ENCODE assay signal across 11 cellular contexts in the genomic region with DNA sequence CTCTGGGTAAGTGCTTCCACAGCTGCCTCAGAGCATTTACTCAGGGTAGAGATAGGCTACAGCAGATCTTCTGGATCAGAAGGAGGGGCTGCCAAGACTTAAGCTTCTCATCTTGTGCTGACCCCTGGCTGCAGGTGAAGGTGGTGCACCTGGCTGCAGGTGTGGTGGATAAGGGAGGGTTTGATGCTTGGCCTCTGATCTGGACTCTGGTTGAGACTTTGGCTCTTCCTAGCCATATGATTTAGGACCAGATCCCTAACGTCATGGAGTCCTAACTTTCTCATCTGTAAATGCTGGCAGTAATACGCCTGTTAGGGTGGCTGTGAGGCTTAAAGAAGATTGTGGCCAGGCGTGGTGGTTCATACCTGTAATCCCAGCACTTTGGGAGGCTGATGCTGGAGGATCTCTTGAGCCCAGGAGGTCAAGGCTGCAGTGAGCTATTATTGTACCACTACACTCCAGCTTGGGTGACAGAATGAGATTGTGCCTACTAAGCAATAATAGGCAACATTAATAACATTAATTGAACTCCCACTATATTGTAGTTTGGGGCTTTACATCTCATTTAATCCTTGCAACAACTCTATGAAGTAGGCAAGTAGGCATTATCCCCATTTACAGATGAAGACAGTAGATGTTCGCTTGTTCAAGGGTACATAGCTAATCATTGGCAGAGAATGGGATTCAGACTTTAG. TPM values are rescaled to one million over a fixed set of nuclear protein-coding genes. Genes with fewer than 3 reads are reported as not detected.
DNase-seq lines count a peak whose midpoint lies in the region; ATAC-seq and TF ChIP-seq lines count a peak whose summit lies in the region.
"Had no signal": no experiment of that assay in that cellular context is flagged by ENCODE, and none has a peak within 500 bp of the region (broad histone marks: within the 10 kb centered on the region; RNA-seq: fewer than 3 reads in every experiment).

No MANE protein-coding gene starts in this region.

- POLR2A ChIA-PET in AG04450 (lab: Yijun Ruan, JAX), result no interaction called here

- H3K36me3 ChIP-seq in RWPE2 (ENCODE audit: low read depth), result peaks cover 59% of the 10 kb centered on the region

- CTCF ChIA-PET in AG04450 (lab: Charles Lee), result interaction anchor here (1.0 to 9.9 kb wide), 2 partner anchors 9 to 24 kb away, joined by 3 to 151 read pairs; a partner anchor contains a TSS

- no peaks in the 10 kb centered on the region for H3K27me3 ChIP-seq in AG04450 (ENCODE audit: control insufficient read depth, insufficient read depth, low read length)
- H3K27me3 ChIP-seq in RWPE2 (ENCODE audit: insufficient read depth, poor library complexity, severe bottlenecking), result no peaks in the 10 kb centered on the region

- peaks cover 37% of the 10 kb centered on the region for H3K36me3 Mint-ChIP-seq in stimulated activated memory B cell treated with anti-CD40 and anti-IgM and Interleukin-4, amounts not matched to agents 10 μg/mL and 1 μg/mL and 100 μg/mL, for 72 hours

- no peaks in the 10 kb centered on the region for H3K4me1 ChIP-seq in RWPE2 (ENCODE audit: insufficient read depth, poor library complexity, severe bottlenecking)

- no peaks in the 10 kb centered on the region for H3K27me3 Mint-ChIP-seq in stimulated activated memory B cell treated with anti-CD40 and anti-IgM and Interleukin-4, amounts not matched to agents 10 μg/mL and 1 μg/mL and 100 μg/mL, for 72 hours

- no peaks in the 10 kb centered on the region for H3K4me1 Mint-ChIP-seq in stimulated activated memory B cell treated with anti-CD40 and anti-IgM and Interleukin-4, amounts not matched to agents 10 μg/mL and 1 μg/mL and 100 μg/mL, for 72 hours

- H3K27ac Mint-ChIP-seq in stimulated activated memory B cell treated with anti-CD40 and anti-IgM and Interleukin-4, amounts not matched to agents 10 μg/mL and 1 μg/mL and 100 μg/mL, for 72 hours, result no peak overlapping the region

- H3K4me3 ChIP-seq in AG04450 (ENCODE audit: low read depth, low read length) (no peak overlapping the region), RWPE2 (ENCODE audit: severe bottlenecking) (no peak overlapping the region)

- no peak overlapping the region for H3K4me3 Mint-ChIP-seq in stimulated activated memory B cell treated with anti-CD40 and anti-IgM and Interleukin-4, amounts not matched to agents 10 μg/mL and 1 μg/mL and 100 μg/mL, for 72 hours

- ATAC-seq in GM18498 (IDR thresholded peaks at IDR 0.05; ENCODE audit: unreplicated experiment), result peak; percentile 53
- peak; percentile 53; the same call in 2 of the 3 replicates for ATAC-seq in RWPE2 (ENCODE audit: low read depth)
- no peak for ATAC-seq in HG03045 (IDR thresholded peaks at IDR 0.05; ENCODE audit: unreplicated experiment)
- ATAC-seq in stimulated activated memory B cell treated with anti-CD40 and anti-IgM and Interleukin-4, amounts not matched to agents 10 μg/mL and 1 μg/mL and 100 μg/mL, for 72 hours, result no peak

- H3K9me3 ChIP-seq in AG04450 (ENCODE audit: control insufficient read depth, insufficient read depth, low read length), result peaks cover 5% of the 10 kb centered on the region
- H3K9me3 ChIP-seq in RWPE2 (ENCODE audit: severe bottlenecking), result peaks cover 6% of the 10 kb centered on the region

- DNase-seq in AG04450 (ENCODE audit: low read depth, low spot score) (no peak), RWPE2 (ENCODE audit: low spot score) (no peak), kidney tubule cell (ENCODE audit: low spot score) (peak; percentile 37), NCI-H187 (lab: John Stamatoyannopoulos, UW) (no peak), EL (no peak)
- DNase-seq: caudate nucleus; NCI-H2081 treated with DMSO at 0.1 percent for 48 hours; stimulated activated CD4-positive, alpha-beta T cell treated with anti-CD3 and anti-CD28 coated beads, Interleukin-2, amount 100 ng/mL, for 24 hours had no signal

- no peak overlapping the region for H3K27ac ChIP-seq in AG04450 (ENCODE audit: low read depth, low read length)
- no peak overlapping the region for H3K27ac ChIP-seq in RWPE2 (ENCODE audit: poor library complexity, severe bottlenecking)

- H3K9me3 Mint-ChIP-seq in stimulated activated memory B cell treated with anti-CD40 and anti-IgM and Interleukin-4, amounts not matched to agents 10 μg/mL and 1 μg/mL and 100 μg/mL, for 72 hours, result peaks cover 10% of the 10 kb centered on the region

- TF ChIP-seq CTCF in AG04450 (IDR thresholded peaks at IDR 0.05; ENCODE audit: low read depth, low read length) (peak; percentile 11; the same call in 1 of the 2 replicates), RWPE2 (IDR thresholded peaks at IDR 0.05; ENCODE audit: poor library complexity, severe bottlenecking) (peak; percentile 48)

RNA-seq across cellular contexts. Expression of a gene that starts 10.7 kb away (rescaled TPM):
- 1.4 and 2.2 TPM in 2 replicates for polyA plus RNA-seq in AG04450 (2011; rRNA removed)
- polyA minus RNA-seq in AG04450 (2011; rRNA and poly(A)+ RNA removed), result 3.2 and 5.3 TPM in 2 replicates

RNA-seq across cellular contexts. Expression of a gene that starts 30.1 kb away (rescaled TPM):
- polyA plus RNA-seq in AG04450 (2011; rRNA removed), result not detected in 2 replicates
- polyA minus RNA-seq in AG04450 (2011; rRNA and poly(A)+ RNA removed), result not detected in 2 replicates

RNA-seq across cellular contexts. Expression of a gene that starts 39.9 kb away (rescaled TPM):
- 20.6 and 23.1 TPM in 2 replicates for polyA plus RNA-seq in AG04450 (2011; rRNA removed)
- 13.2 and 15.0 TPM in 2 replicates for polyA minus RNA-seq in AG04450 (2011; rRNA and poly(A)+ RNA removed)

Comparison
In these comparisons a context has a peak if more than half of its experiments do, and no peak if none do; other contexts are left out.
1. ATAC-seq: peak in GM18498 (single experiment) and RWPE2 (single experiment); none in HG03045 (single experiment) and stimulated activated memory B cell treated with anti-CD40 and anti-IgM and Interleukin-4, amounts not matched to agents 10 μg/mL and 1 μg/mL and 100 μg/mL, for 72 hours (single experiment).